24 cellular contexts compared by ENCODE assay signal in the genomic region with DNA sequence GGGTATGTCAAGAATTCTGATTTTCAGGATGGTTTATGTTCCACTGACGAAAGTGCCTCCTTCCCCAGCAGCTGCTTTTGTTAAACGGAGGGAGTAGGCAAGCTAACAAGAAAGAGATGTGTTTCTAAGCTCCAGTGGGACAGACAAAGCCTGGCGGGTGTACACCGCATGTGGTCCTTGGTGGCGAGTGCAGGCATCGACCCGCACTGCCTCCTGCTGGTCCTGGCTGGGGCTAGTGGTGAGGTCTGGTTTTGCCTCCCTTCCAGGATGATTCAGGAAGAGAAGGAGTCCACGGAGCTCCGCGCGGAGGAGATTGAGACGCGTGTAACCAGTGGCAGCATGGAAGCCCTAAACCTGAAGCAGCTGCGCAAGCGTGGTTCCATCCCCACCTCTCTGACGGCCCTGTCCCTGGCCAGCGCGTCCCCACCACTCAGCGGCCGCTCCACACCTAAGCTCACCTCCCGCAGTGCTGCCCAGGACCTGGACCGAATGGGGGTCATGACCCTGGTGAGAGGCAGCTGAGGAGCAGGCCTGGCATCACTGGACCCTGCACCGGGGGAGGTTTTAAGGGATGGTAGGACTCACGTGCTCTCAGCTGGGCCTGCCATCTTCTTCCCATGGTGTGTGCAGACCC. TPM values are rescaled to one million over a fixed set of nuclear protein-coding genes. Genes with fewer than 3 reads are reported as not detected.
DNase-seq lines count a peak whose midpoint lies in the region; ATAC-seq, FAIRE-seq and TF ChIP-seq lines count a peak whose summit lies in the region.
"Had no signal": no experiment of that assay in that cellular context is flagged by ENCODE, and none has a peak within 500 bp of the region (broad histone marks: within the 10 kb centered on the region; RNA-seq: fewer than 3 reads in every experiment).

No MANE protein-coding gene starts in this region.

- no peaks in the 10 kb centered on the region for H3K9me3 Mint-ChIP-seq in GM23338
- no peaks in the 10 kb centered on the region for H3K9me3 Mint-ChIP-seq in mesothelial cell of epicardium
- peaks cover 0 to 5% (median 0%) of the 10 kb centered on the region in 7 donors for H3K9me3 Mint-ChIP-seq in CD14-positive monocyte

- peaks cover 14% of the 10 kb centered on the region; the same call in 1 of the 2 replicates for H3F3A ChIP-seq in GM23338 (replicated peaks; ENCODE audit: low read depth)
- no peaks in the 10 kb centered on the region for H3F3A ChIP-seq in PC-3 (ENCODE audit: low read length, unreplicated experiment)

- H4K20me1 ChIP-seq in GM23338 (replicated peaks; ENCODE audit: insufficient read depth) (no peaks in the 10 kb centered on the region), PC-3 (ENCODE audit: low read length) (no peaks in the 10 kb centered on the region)

- no peak overlapping the region for H3K27ac Mint-ChIP-seq in GM23338
- no peak overlapping the region for H3K27ac Mint-ChIP-seq in mesothelial cell of epicardium
- no peak overlapping the region for H3K27ac Mint-ChIP-seq in CD14-positive monocyte

- no peak overlapping the region; the same call in 2 of the 3 replicates for H3K4me3 Mint-ChIP-seq in GM23338
- H3K4me3 Mint-ChIP-seq in mesothelial cell of epicardium, result no peak overlapping the region
- no peak overlapping the region for H3K4me3 Mint-ChIP-seq in CD14-positive monocyte

- H3K9me2 ChIP-seq in GM23338 (ENCODE audit: insufficient read depth), result no peaks in the 10 kb centered on the region
- H3K9me2 ChIP-seq in PC-3 (replicated peaks; ENCODE audit: low read length), result no peaks in the 10 kb centered on the region

- no peak overlapping the region for H3K9ac ChIP-seq in PC-3 (ENCODE audit: low read length)

- H3K79me2 ChIP-seq in GM23338 (replicated peaks; ENCODE audit: insufficient read depth) (no peaks in the 10 kb centered on the region), PC-3 (ENCODE audit: low read length) (no peaks in the 10 kb centered on the region)

- H3K9me3 ChIP-seq in PC-3 (ENCODE audit: low read length) (no peaks in the 10 kb centered on the region), iPS DF 6.9 (ENCODE audit: control insufficient read depth, insufficient read depth, low read length) (no peaks in the 10 kb centered on the region)

- H3K4me1 Mint-ChIP-seq in GM23338, result peaks cover 54% of the 10 kb centered on the region
- peaks cover 37% of the 10 kb centered on the region for H3K4me1 Mint-ChIP-seq in mesothelial cell of epicardium
- H3K4me1 Mint-ChIP-seq in CD14-positive monocyte, result peaks cover 56% of the 10 kb centered on the region

- ATAC-seq in GM23338, result peak; percentile 82
- no peak for ATAC-seq in PC-3

- DNase-seq in GM23338 (ENCODE audit: low spot score), result peak; percentile 75
- DNase-seq in PC-3, result no peak
- peak; percentile 63 for DNase-seq in iPS DF 6.9 (ENCODE audit: low read depth, low spot score)
- no peak for DNase-seq in mesothelial cell of epicardium (ENCODE audit: low spot score in 2 of 2, unreplicated experiment in 2 of 2)
- no peak for DNase-seq in RWPE1 (ENCODE audit: low spot score)
- no peak for DNase-seq in GM12891 (ENCODE audit: insufficient read length, low spot score)
- DNase-seq in CD14-positive monocyte (ENCODE audit: low spot score), result no peak
- DNase-seq: activated CD4-positive, alpha-beta T cell treated with anti-CD3 and anti-CD28 coated beads for 4 hours; activated CD8-positive, alpha-beta memory T cell treated with anti-CD3 and anti-CD28 coated beads, Interleukin-2, amount 50 U/mL, for 48 hours; activated gamma-delta T cell; amygdala; central memory CD4-positive, alpha-beta T cell; COR-L47; effector CD8-positive, alpha-beta T cell; HCEC 1CT; hypothalamus; MM.1S; NCI-H187 treated with DMSO at 0.1 percent for 48 hours; NCI-H510A treated with DMSO at 0.1 percent for 48 hours; stimulated activated CD4-positive, alpha-beta T cell treated with anti-CD3 and anti-CD28 coated beads, Interleukin-2, amount 100 ng/mL, for 48 hours; substantia nigra had no signal

- no peak for TF ChIP-seq POLR2A in GM12891 (IDR thresholded peaks at IDR 0.05; ENCODE audit: low read depth, low read length)

- H3K36me3 Mint-ChIP-seq in GM23338 (ENCODE audit: low read depth) (peaks cover 6% of the 10 kb centered on the region), mesothelial cell of epicardium (peaks cover 11% of the 10 kb centered on the region), CD14-positive monocyte (no peaks in the 10 kb centered on the region)

- no peak overlapping the region for H2AFZ ChIP-seq in GM23338
- no peak overlapping the region for H2AFZ ChIP-seq in PC-3 (ENCODE audit: low read length)

- POLR2A ChIA-PET in PC-3 (lab: Charles Lee; ENCODE audit: unreplicated experiment) (no interaction called here), RWPE1 (lab: Yijun Ruan, JAX; ENCODE audit: low non-redundant PET) (no interaction called here)

- no peak for FAIRE-seq in GM12891 (lab: Jason Lieb, UNC)

- H3K4me3 ChIP-seq in GM23338, result peak overlapping the region; percentile 2; the same call in 1 of the 2 replicates
- no peak overlapping the region for H3K4me3 ChIP-seq in PC-3 (ENCODE audit: low read length)
- no peak overlapping the region for H3K4me3 ChIP-seq in iPS DF 6.9 (ENCODE audit: low read length)

- CTCF ChIA-PET in PC-3 (lab: Charles Lee), result no interaction called here
- CTCF ChIA-PET in RWPE1 (lab: Yijun Ruan, JAX), result interaction anchor here (0.5 to 1.5 kb wide), 9 partner anchors 13 to 214 kb away, joined by 3 to 16 read pairs (median 3); no protein-coding TSS in a partner anchor

- TF ChIP-seq CTCF in 22Rv1 (IDR thresholded peaks at IDR 0.05) (peak; percentile 15; the same call in 1 of the 2 replicates), GM23338 (conservative IDR thresholded peaks at IDR 0.05; ENCODE audit: low read depth in 2 of 2) (peak; percentile 55 to 76), PC-3 (conservative IDR thresholded peaks at IDR 0.05; ENCODE audit: low read depth, low read length) (peak; percentile 41; the same call in 1 of the 2 replicates), mesothelial cell of epicardium (IDR thresholded peaks at IDR 0.05; ENCODE audit: unreplicated experiment) (no peak), RWPE1 (conservative IDR thresholded peaks at IDR 0.05; ENCODE audit: low read depth) (no peak), CD14-positive monocyte (IDR thresholded peaks at IDR 0.05) (no peak)

- no peaks in the 10 kb centered on the region for H3K27me3 ChIP-seq in GM23338 (ENCODE audit: insufficient read depth)
- 0 out of 2 replicates have a peak, but pooled peaks cover 14% of the 10 kb centered on the region for H3K27me3 ChIP-seq in PC-3 (ENCODE audit: low read length)
- H3K27me3 ChIP-seq in iPS DF 6.9 (ENCODE audit: control insufficient read depth, insufficient read depth, low read length), result no peaks in the 10 kb centered on the region

- peaks cover 43% of the 10 kb centered on the region for H3K4me1 ChIP-seq in GM23338 (ENCODE audit: insufficient read depth)
- no peaks in the 10 kb centered on the region for H3K4me1 ChIP-seq in PC-3 (ENCODE audit: insufficient read depth, low read length)
- H3K4me1 ChIP-seq in iPS DF 6.9 (ENCODE audit: control insufficient read depth, insufficient read depth, low read length), result peaks cover 20% of the 10 kb centered on the region

- BruUV-seq in PC-3 (replicated peaks; lab: Mats Ljungman, UMichigan), result no TSS peak

- peak overlapping the region; percentile 67 for H3K4me2 ChIP-seq in GM23338
- H3K4me2 ChIP-seq in PC-3 (ENCODE audit: low read length), result no peak overlapping the region

- no CpG with 5 or more reads among the region's 24 CpGs for WGBS in iPS DF 6.9 (ENCODE audit: insufficient coverage, insufficient read length)

- intact Hi-C loops in PC-3 (cut with micrococcal nuclease), result no loop called here
- intact Hi-C loops in CD14-positive monocyte (cut with micrococcal nuclease), result no loop called here

- H3K27me3 Mint-ChIP-seq in GM23338 (ENCODE audit: insufficient read depth, low read depth, poor library complexity) (peaks cover 3% of the 10 kb centered on the region), mesothelial cell of epicardium (ENCODE audit: low read depth) (no peaks in the 10 kb centered on the region), CD14-positive monocyte (ENCODE audit: low read depth in 3 of 3) (peaks cover 5 to 6% (median 6%) of the 10 kb centered on the region in 3 donors)

- H3K27ac ChIP-seq in 22Rv1 (no peak overlapping the region), GM23338 (ENCODE audit: low read depth) (no peak overlapping the region), PC-3 (ENCODE audit: low read length) (no peak overlapping the region), iPS DF 6.9 (ENCODE audit: low read length) (no peak overlapping the region), RWPE1 (no peak overlapping the region)

- H3K36me3 ChIP-seq in GM23338 (ENCODE audit: insufficient read depth) (no peaks in the 10 kb centered on the region), PC-3 (ENCODE audit: low read depth, low read length) (no peaks in the 10 kb centered on the region), iPS DF 6.9 (ENCODE audit: control insufficient read depth, insufficient read depth, low read length) (no peaks in the 10 kb centered on the region; the same call in 1 of the 2 replicates)

TF ChIP-seq in GM23338, 12 proteins besides CTCF, POLR2A, EP300 and RAD21 (continues in another document):
- TF ChIP-seq CREB1 (CRISPR knock-in tag; IDR thresholded peaks at IDR 0.05; ENCODE audit: low read depth), result no peak
- no peak for TF ChIP-seq STAT1 (IDR thresholded peaks at IDR 0.05; ENCODE audit: unreplicated experiment)
- TF ChIP-seq EZH2phosphoT487 (IDR thresholded peaks at IDR 0.05; ENCODE audit: unreplicated experiment), result no peak

TF ChIP-seq in GM12891, 5 proteins besides CTCF, POLR2A, EP300 and RAD21 (continues in another document):
- no peak for TF ChIP-seq TAF1 (IDR thresholded peaks at IDR 0.05; ENCODE audit: low read depth, low read length)
- TF ChIP-seq SPI1 (IDR thresholded peaks at IDR 0.05; ENCODE audit: low read depth, low read length), result no peak
- no peak for TF ChIP-seq PAX5 (IDR thresholded peaks at IDR 0.05; ENCODE audit: insufficient read depth, low read length, severe bottlenecking)

RNA-seq across cellular contexts. Expression of a gene that starts 29.0 kb away (rescaled TPM):
- 7.6 and 8.0 TPM in 2 replicates for total RNA-seq in GM23338 (2014; rRNA removed; shearing (Covaris generic))
- polyA plus RNA-seq in GM23338 (2016; fragmentation: Nextera tagmentation; extraction: Ambion mirVana) (1.3 and 2.2 TPM in 2 replicates), CD14-positive monocyte (1 to 10 TPM in 1 of 2 donors, under 1 TPM in 1; 0.52 to 1.0 TPM)
- total RNA-seq in PC-3 (2014; rRNA removed) (3.4 and 12.1 TPM in 2 replicates), mesothelial cell of epicardium (35.3 to 39.4 TPM (median 38.9 TPM) in 3 replicates)
- 21.6 TPM for polyA plus RNA-seq in GM12891 (2012; ENCODE audit: low read depth, missing spikeins)

RNA-seq across cellular contexts. Expression of a gene that starts 30.5 kb away (rescaled TPM):
- total RNA-seq in GM23338 (2014; rRNA removed; shearing (Covaris generic)), result not detected in 2 replicates
- not detected in 2 replicates for polyA plus RNA-seq in GM23338 (2016; fragmentation: Nextera tagmentation; extraction: Ambion mirVana)
- not detected in 2 replicates for total RNA-seq in PC-3 (2014; rRNA removed)
- not detected in 3 replicates for total RNA-seq in mesothelial cell of epicardium
- polyA plus RNA-seq in GM12891 (2012; ENCODE audit: low read depth, missing spikeins), result not detected
- not detected for polyA plus RNA-seq in CD14-positive monocyte
- total RNA-seq: mucosa of gallbladder, osteocyte had no signal

RNA-seq across cellular contexts. Expression of a gene that starts 48.1 kb away (rescaled TPM):
- total RNA-seq in GM23338 (2014; rRNA removed; shearing (Covaris generic)), result 107 and 128 TPM in 2 replicates
- polyA plus RNA-seq in GM23338 (2016; fragmentation: Nextera tagmentation; extraction: Ambion mirVana), result 54.7 and 55.1 TPM in 2 replicates
- total RNA-seq in PC-3 (2014; rRNA removed), result 119 and 122 TPM in 2 replicates
- 58.4 to 64.5 TPM (median 64.0 TPM) in 3 replicates for total RNA-seq in mesothelial cell of epicardium
- polyA plus RNA-seq in GM12891 (2012; ENCODE audit: low read depth, missing spikeins), result 47.6 TPM
- 10 to 100 TPM; 60.5 to 70.0 TPM for polyA plus RNA-seq in CD14-positive monocyte

Comparison
In these comparisons a context has a peak if more than half of its experiments do, and no peak if none do; other contexts are left out.
1. CTCF ChIP-seq: peak in 22Rv1 (single experiment), GM23338 (2 of 2) and PC-3 (single experiment); none in mesothelial cell of epicardium (single experiment), RWPE1 (single experiment) and CD14-positive monocyte (single experiment).
2. DNase-seq: peak in GM23338 (single experiment) and iPS DF 6.9 (single experiment); none in PC-3 (single experiment), mesothelial cell of epicardium (0 of 2), RWPE1 (single experiment), GM12891 (single experiment) and CD14-positive monocyte (single experiment).